Comparison of ENCODE assay signal across 10 cellular contexts in the genomic region with DNA sequence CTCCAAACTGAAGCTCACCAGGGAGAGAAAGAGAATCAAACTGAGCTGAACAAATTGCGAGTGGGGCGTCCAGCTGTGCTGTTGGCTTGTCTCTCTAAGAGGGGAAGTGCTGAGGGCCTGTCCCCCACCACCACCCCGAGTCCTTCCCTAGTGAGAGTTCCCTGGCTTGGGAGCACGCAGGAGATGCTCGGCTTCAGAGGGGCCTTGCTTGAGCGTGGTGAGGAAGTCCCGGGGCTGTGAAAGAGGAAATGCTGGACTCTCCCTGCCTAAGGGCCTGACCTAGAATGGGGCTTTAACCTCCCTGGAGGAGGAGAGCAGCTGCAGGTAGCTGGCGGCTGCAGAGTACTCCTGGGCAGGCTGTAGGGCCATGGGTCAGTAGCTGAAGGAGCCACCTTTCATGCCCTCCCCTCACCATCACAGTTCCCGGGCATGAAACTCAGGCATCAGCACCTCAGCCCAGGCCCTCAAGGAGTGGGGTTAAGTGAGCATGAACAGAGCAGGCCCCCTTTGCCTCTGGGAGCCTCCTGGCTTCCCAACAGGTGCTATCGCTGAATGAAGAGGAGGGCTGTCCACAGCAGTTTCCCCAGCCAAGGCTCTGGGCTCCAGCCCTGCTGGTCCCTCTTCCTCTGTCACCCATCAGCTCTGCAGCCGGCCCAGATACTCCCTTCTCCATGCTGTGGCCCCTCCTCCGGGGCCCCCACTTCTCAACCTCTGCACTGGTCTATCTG.
A peak's percentile ranks its signal among the peaks of the same experiment; 100 is the strongest.
DNase-seq lines count a peak whose midpoint lies in the region; ATAC-seq, FAIRE-seq and TF ChIP-seq lines count a peak whose summit lies in the region.
"Had no signal": no experiment of that assay in that cellular context is flagged by ENCODE, and none has a peak within 500 bp of the region (broad histone marks: within the 10 kb centered on the region; RNA-seq: fewer than 3 reads in every experiment).

No MANE protein-coding gene starts in this region.

- H3K36me3 ChIP-seq in H1 (ENCODE audit: control insufficient read depth in 2 of 4, insufficient read depth in 4 of 4, low read length in 3 of 4) (no peaks in the 10 kb centered on the region), mucosa of stomach (ENCODE audit: control insufficient read depth, insufficient read depth, low read length) (no peaks in the 10 kb centered on the region), thymus (ENCODE audit: control insufficient read depth, insufficient read depth) (no peaks in the 10 kb centered on the region)

- TF ChIP-seq EP300 in H1 (IDR thresholded peaks at IDR 0.05; ENCODE audit: borderline replicate concordance in 1 of 2, low read depth in 2 of 2, low read length in 2 of 2): no peak

- no peaks in the 10 kb centered on the region for H3K79me2 ChIP-seq in H1 (ENCODE audit: control insufficient read depth in 1 of 2, insufficient read depth in 2 of 2, low read length in 2 of 2)

- no peak overlapping the region for H3K56ac ChIP-seq in H1 (replicated peaks; ENCODE audit: insufficient read length, low read depth, low read length)

- 86% methylated on average over 12 of the region's 12 CpGs; no CpG with 5 or more reads in 1 of the 2 experiments for WGBS in H1 (ENCODE audit: extremely low coverage in 1 of 2, insufficient coverage in 1 of 2, insufficient read length in 1 of 2, insufficient replicate concordance in 2 of 2, low coverage in 1 of 2, low lambda C conversion rate in 2 of 2, missing lambda C conversion rate in 1 of 2), 2 experiments
- WGBS in thymus: 78% methylated on average over 12 of the region's 12 CpGs

- no peak overlapping the region for H3K4me2 ChIP-seq in H1 (ENCODE audit: insufficient read depth in 1 of 2, low read depth in 2 of 2, low read length in 2 of 2)

- H2BK12ac ChIP-seq in H1 (ENCODE audit: low read depth, low read length): peak overlapping the region; percentile 10; the same call in 1 of the 2 replicates

- H3K9ac ChIP-seq in H1 (replicated peaks in 1 of 4; ENCODE audit: extremely low read depth in 1 of 4, low read depth in 3 of 4, low read length in 3 of 4): no peak overlapping the region
- peak overlapping the region; percentile 30 for H3K9ac ChIP-seq in mucosa of stomach (ENCODE audit: low read length)

- H3K23me2 ChIP-seq in H1 (ENCODE audit: low read depth, low read length): no peaks in the 10 kb centered on the region; the same call in 1 of the 2 replicates

- H2BK120ac ChIP-seq in H1 (replicated peaks; ENCODE audit: low read depth, low read length): no peak overlapping the region

- no peak overlapping the region for H4K5ac ChIP-seq in H1 (ENCODE audit: insufficient read length, low read depth, low read length)

- no peak for TF ChIP-seq CTCF in H1 (IDR thresholded peaks at IDR 0.05; ENCODE audit: control extremely low read depth in 1 of 3, insufficient read depth in 1 of 3, low read depth in 1 of 3, low read length in 3 of 3)

- POLR2A ChIA-PET in H1 (lab: Charles Lee; ENCODE audit: partially characterized antibody): interaction anchor here (1.3 kb wide), 1 partner anchor 137 kb away, joined by 4 read pairs; no protein-coding TSS in a partner anchor

- no peaks in the 10 kb centered on the region for H4K20me1 ChIP-seq in H1 (replicated peaks in 1 of 2; ENCODE audit: control insufficient read depth in 1 of 2, insufficient read depth in 2 of 2, low read length in 2 of 2)

- no peak overlapping the region for H4K91ac ChIP-seq in H1 (replicated peaks; ENCODE audit: insufficient read length, low read length)

- H3K27me3 ChIP-seq in H1 (replicated peaks in 1 of 4; ENCODE audit: control insufficient read depth in 3 of 4, extremely low read depth in 1 of 4, insufficient read depth in 3 of 4, low read length in 3 of 4): no peaks in the 10 kb centered on the region; a peak in 1 of 7 replicates
- no peaks in the 10 kb centered on the region for H3K27me3 ChIP-seq in mucosa of stomach (ENCODE audit: control insufficient read depth, insufficient read depth, low read length)
- H3K27me3 ChIP-seq in thymus (ENCODE audit: control insufficient read depth, insufficient read depth): no peaks in the 10 kb centered on the region

- no peak for TF ChIP-seq POLR2A in H1 (IDR thresholded peaks at IDR 0.05; ENCODE audit: control extremely low read depth in 1 of 2, low read depth in 2 of 2, low read length in 2 of 2)

- no peak overlapping the region for H3K14ac ChIP-seq in H1 (ENCODE audit: insufficient read length)

- no peak overlapping the region for H3K23ac ChIP-seq in H1 (ENCODE audit: insufficient read length)

- DNase-seq in NOMO-1 (lab: John Stamatoyannopoulos, UW; ENCODE audit: unreplicated experiment in 2 of 2) (peak; percentile 5 to 41), H1 (ENCODE audit: low read depth in 1 of 2, low spot score in 2 of 2) (no peak), kidney glomerular epithelial cell (lab: John Stamatoyannopoulos, UW) (no peak), ACHN (no peak)
- DNase-seq: activated CD4-positive, CD25-positive, alpha-beta regulatory T cell; NCI-H2171 treated with DMSO at 0.1 percent for 48 hours had no signal

- H3K4ac ChIP-seq in H1 (replicated peaks; ENCODE audit: insufficient read length, low read depth, low read length): no peak overlapping the region

- H3K4me1 ChIP-seq in H1 (replicated peaks in 1 of 4; ENCODE audit: control insufficient read depth in 3 of 4, insufficient read depth in 4 of 4, low read length in 3 of 4): peaks cover 0 to 17% (median 8%) of the 10 kb centered on the region in 4 experiments; a peak in 5 of 7 replicates
- H3K4me1 ChIP-seq in mucosa of stomach (ENCODE audit: control insufficient read depth, insufficient read depth, low read length): peaks cover 50% of the 10 kb centered on the region
- peaks cover 4% of the 10 kb centered on the region for H3K4me1 ChIP-seq in thymus (ENCODE audit: control insufficient read depth, insufficient read depth, low read length)

- H3K18ac ChIP-seq in H1 (ENCODE audit: extremely low read depth, low read length): no peak overlapping the region; the same call in 1 of the 2 replicates

- H3K9me3 ChIP-seq in H1 (ENCODE audit: insufficient read depth in 2 of 2, low read depth in 1 of 2, low read length in 1 of 2) (no peaks in the 10 kb centered on the region), mucosa of stomach (ENCODE audit: control insufficient read depth, low read length) (no peaks in the 10 kb centered on the region), thymus (ENCODE audit: control insufficient read depth) (no peaks in the 10 kb centered on the region)

- H2BK5ac ChIP-seq in H1 (ENCODE audit: low read depth, low read length): no peak overlapping the region

- no peak overlapping the region for H2BK15ac ChIP-seq in H1 (ENCODE audit: low read length)

- ATAC-seq in GM18502 (IDR thresholded peaks at IDR 0.05; ENCODE audit: poor library complexity, unreplicated experiment): no peak
- ATAC-seq in GM21360 (IDR thresholded peaks at IDR 0.05; ENCODE audit: unreplicated experiment): no peak

- H4K8ac ChIP-seq in H1 (ENCODE audit: extremely low read depth, insufficient read depth, low read length): no peak overlapping the region

- no peak overlapping the region for H3K4me3 ChIP-seq in H1 (ENCODE audit: extremely low read depth in 1 of 4, insufficient read depth in 2 of 4, low read depth in 3 of 4, low read length in 4 of 4)
- H3K4me3 ChIP-seq in mucosa of stomach (ENCODE audit: low read length): no peak overlapping the region
- H3K4me3 ChIP-seq in thymus (ENCODE audit: low read length): no peak overlapping the region

- H3K27ac ChIP-seq in H1 (ENCODE audit: low read depth, low read length): no peak overlapping the region
- H3K27ac ChIP-seq in thymus (ENCODE audit: low read depth): peak overlapping the region; percentile 1

- no peak for FAIRE-seq in H1 (lab: Jason Lieb, UNC)

- H3K79me1 ChIP-seq in H1 (ENCODE audit: low read depth, low read length): no peaks in the 10 kb centered on the region

- H2AFZ ChIP-seq in H1 (ENCODE audit: low read length): no peak overlapping the region

- 0 out of 2 replicates have a peak overlapping the region, but pooled peaks have one; percentile 69 for H2BK20ac ChIP-seq in H1 (ENCODE audit: low read length)

- CTCF ChIA-PET in H1 (lab: Charles Lee; ENCODE audit: partially characterized antibody): interaction anchor here (0.9 to 1.9 kb wide), 6 partner anchors 18 to 207 kb away, joined by 3 to 5 read pairs (median 4); no protein-coding TSS in a partner anchor

- H2AK5ac ChIP-seq in H1 (ENCODE audit: low read depth, low read length): no peak overlapping the region

- in situ Hi-C loops in ACHN (cut with HindIII; ENCODE audit: low pct_ligation_motif_present, low pct_unique_long_range_greater_than_20kb, low sequenced_read_pairs): no loop called here

- no peak for TF ChIP-seq RAD21 in H1 (IDR thresholded peaks at IDR 0.05 in 1 of 2, conservative IDR thresholded peaks at IDR 0.05 in 1 of 2; ENCODE audit: low read depth in 2 of 2, low read length in 2 of 2)

TF ChIP-seq in H1, 55 proteins besides CTCF, POLR2A, EP300 and RAD21:
- TF ChIP-seq KDM4A (IDR thresholded peaks at IDR 0.05; ENCODE audit: low read depth, low read length, severe bottlenecking) (no peak), HDAC6 (IDR thresholded peaks at IDR 0.05; ENCODE audit: low read depth, low read length) (no peak)

Comparison
In these comparisons a context has a peak if more than half of its experiments do, and no peak if none do; other contexts are left out.
1. DNase-seq: peak in NOMO-1 (2 of 2); none in H1 (0 of 2), kidney glomerular epithelial cell (single experiment) and ACHN (single experiment).